1 cellular context compared by ENCODE assay signal in genomic region chr11:93541884-93542752, GRCh38.
TF ChIP-seq lines count a peak whose summit lies in the region.

No MANE protein-coding gene starts in this region.

TF ChIP-seq in K562, 482 proteins besides CTCF, POLR2A, EP300 and RAD21 (continued from another document and continues in another):
- TF ChIP-seq MNT (conservative IDR thresholded peaks at IDR 0.05) (no peak), ZNF766 (CRISPR knock-in tag; conservative IDR thresholded peaks at IDR 0.05) (no peak), FOXK2 (conservative IDR thresholded peaks at IDR 0.05 in 1 of 2, IDR thresholded peaks at IDR 0.05 in 1 of 2; ENCODE audit: low read depth in 2 of 2) (0 out of 4 replicates have a peak, but pooled peaks of 1 of the 2 experiments have one; percentile 25), ZNF165 (CRISPR knock-in tag; IDR thresholded peaks at IDR 0.05; ENCODE audit: borderline replicate concordance) (no peak), ZBTB12 (CRISPR knock-in tag; IDR thresholded peaks at IDR 0.05) (no peak), ZBTB7A (IDR thresholded peaks at IDR 0.05; ENCODE audit: borderline replicate concordance, control insufficient read depth, low read depth, low read length) (peak; percentile 36; the same call in 1 of the 2 replicates), KAT2B (IDR thresholded peaks at IDR 0.05; ENCODE audit: low read depth, low read length) (no peak), SMAD4 (CRISPR knock-in tag; conservative IDR thresholded peaks at IDR 0.05) (no peak), ATF7 (IDR thresholded peaks at IDR 0.05) (no peak), POLR2B (IDR thresholded peaks at IDR 0.05; ENCODE audit: low read depth, partially characterized antibody) (no peak), IRF9 (tag; IDR thresholded peaks at IDR 0.05) (no peak), KLF1 (tag; IDR thresholded peaks at IDR 0.05) (no peak), ESRRB (CRISPR knock-in tag; IDR thresholded peaks at IDR 0.05; ENCODE audit: borderline replicate concordance) (no peak), ATF2 (CRISPR knock-in tag; IDR thresholded peaks at IDR 0.05) (no peak), STAG1 (CRISPR knock-in tag; IDR thresholded peaks at IDR 0.05; ENCODE audit: borderline replicate concordance) (no peak), ELK3 (CRISPR knock-in tag; IDR thresholded peaks at IDR 0.05) (no peak), SRSF9 (IDR thresholded peaks at IDR 0.05; ENCODE audit: borderline replicate concordance, low read depth, low read length) (no peak), TFE3 (CRISPR knock-in tag; IDR thresholded peaks at IDR 0.05) (no peak), REST (CRISPR knock-in tag; IDR thresholded peaks at IDR 0.05; ENCODE audit: low read depth) (no peak), CBFA2T3 (IDR thresholded peaks at IDR 0.05) (peak; percentile 51), C11orf30 (IDR thresholded peaks at IDR 0.05; ENCODE audit: low read depth) (no peak), HCFC1 (IDR thresholded peaks at IDR 0.05; ENCODE audit: low read depth, low read length) (no peak), ZNF12 (CRISPR knock-in tag; IDR thresholded peaks at IDR 0.05) (no peak), TCF3 (CRISPR knock-in tag; IDR thresholded peaks at IDR 0.05) (no peak), ZC3H11A (IDR thresholded peaks at IDR 0.05; ENCODE audit: low read depth, low read length) (no peak), TAF7 (tag; IDR thresholded peaks at IDR 0.05) (no peak), TRIM24 (IDR thresholded peaks at IDR 0.05) (no peak), ZNF780A (CRISPR knock-in tag; IDR thresholded peaks at IDR 0.05) (no peak), PML (IDR thresholded peaks at IDR 0.05; ENCODE audit: low read length) (no peak), MCM7 (IDR thresholded peaks at IDR 0.05) (no peak), ZFP30 (CRISPR knock-in tag; IDR thresholded peaks at IDR 0.05; ENCODE audit: borderline replicate concordance) (no peak), SMAD2 (IDR thresholded peaks at IDR 0.05; ENCODE audit: low read depth, low read length) (no peak), MCM5 (IDR thresholded peaks at IDR 0.05; ENCODE audit: low read depth) (no peak), POLR2G (IDR thresholded peaks at IDR 0.05; ENCODE audit: low read depth, low read length) (no peak), FOXJ3 (CRISPR knock-in tag; IDR thresholded peaks at IDR 0.05) (no peak), ZNF354B (CRISPR knock-in tag; IDR thresholded peaks at IDR 0.05) (no peak), ZZZ3 (IDR thresholded peaks at IDR 0.05) (no peak), MTA3 (IDR thresholded peaks at IDR 0.05; ENCODE audit: borderline replicate concordance) (no peak), FOSL1 (tag; conservative IDR thresholded peaks at IDR 0.05) (peak; percentile 98), BDP1 (IDR thresholded peaks at IDR 0.05; ENCODE audit: insufficient read depth, insufficient read length) (no peak), SLC30A9 (CRISPR knock-in tag; IDR thresholded peaks at IDR 0.05) (no peak), RBM39 (optimal IDR thresholded peaks at IDR 0.05; ENCODE audit: low read depth, low read length) (no peak), ZFPM2 (CRISPR knock-in tag; IDR thresholded peaks at IDR 0.05) (no peak), OTX1 (CRISPR knock-in tag; IDR thresholded peaks at IDR 0.05) (no peak), TBP (optimal IDR thresholded peaks at IDR 0.05; ENCODE audit: low read depth, low read length) (peak; percentile 19), ZNF384 (IDR thresholded peaks at IDR 0.05; ENCODE audit: low read depth, low read length) (peak; percentile 96)
- TF ChIP-seq, protein P1, sequence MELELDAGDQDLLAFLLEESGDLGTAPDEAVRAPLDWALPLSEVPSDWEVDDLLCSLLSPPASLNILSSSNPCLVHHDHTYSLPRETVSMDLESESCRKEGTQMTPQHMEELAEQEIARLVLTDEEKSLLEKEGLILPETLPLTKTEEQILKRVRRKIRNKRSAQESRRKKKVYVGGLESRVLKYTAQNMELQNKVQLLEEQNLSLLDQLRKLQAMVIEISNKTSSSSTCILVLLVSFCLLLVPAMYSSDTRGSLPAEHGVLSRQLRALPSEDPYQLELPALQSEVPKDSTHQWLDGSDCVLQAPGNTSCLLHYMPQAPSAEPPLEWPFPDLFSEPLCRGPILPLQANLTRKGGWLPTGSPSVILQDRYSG (tag; conservative IDR thresholded peaks at IDR 0.05; ENCODE audit: low read depth), result no peak
- TF ChIP-seq, protein P2, sequence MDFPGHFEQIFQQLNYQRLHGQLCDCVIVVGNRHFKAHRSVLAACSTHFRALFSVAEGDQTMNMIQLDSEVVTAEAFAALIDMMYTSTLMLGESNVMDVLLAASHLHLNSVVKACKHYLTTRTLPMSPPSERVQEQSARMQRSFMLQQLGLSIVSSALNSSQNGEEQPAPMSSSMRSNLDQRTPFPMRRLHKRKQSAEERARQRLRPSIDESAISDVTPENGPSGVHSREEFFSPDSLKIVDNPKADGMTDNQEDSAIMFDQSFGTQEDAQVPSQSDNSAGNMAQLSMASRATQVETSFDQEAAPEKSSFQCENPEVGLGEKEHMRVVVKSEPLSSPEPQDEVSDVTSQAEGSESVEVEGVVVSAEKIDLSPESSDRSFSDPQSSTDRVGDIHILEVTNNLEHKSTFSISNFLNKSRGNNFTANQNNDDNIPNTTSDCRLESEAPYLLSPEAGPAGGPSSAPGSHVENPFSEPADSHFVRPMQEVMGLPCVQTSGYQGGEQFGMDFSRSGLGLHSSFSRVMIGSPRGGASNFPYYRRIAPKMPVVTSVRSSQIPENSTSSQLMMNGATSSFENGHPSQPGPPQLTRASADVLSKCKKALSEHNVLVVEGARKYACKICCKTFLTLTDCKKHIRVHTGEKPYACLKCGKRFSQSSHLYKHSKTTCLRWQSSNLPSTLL (IDR thresholded peaks at IDR 0.05), result no peak
- TF ChIP-seq, protein P3, sequence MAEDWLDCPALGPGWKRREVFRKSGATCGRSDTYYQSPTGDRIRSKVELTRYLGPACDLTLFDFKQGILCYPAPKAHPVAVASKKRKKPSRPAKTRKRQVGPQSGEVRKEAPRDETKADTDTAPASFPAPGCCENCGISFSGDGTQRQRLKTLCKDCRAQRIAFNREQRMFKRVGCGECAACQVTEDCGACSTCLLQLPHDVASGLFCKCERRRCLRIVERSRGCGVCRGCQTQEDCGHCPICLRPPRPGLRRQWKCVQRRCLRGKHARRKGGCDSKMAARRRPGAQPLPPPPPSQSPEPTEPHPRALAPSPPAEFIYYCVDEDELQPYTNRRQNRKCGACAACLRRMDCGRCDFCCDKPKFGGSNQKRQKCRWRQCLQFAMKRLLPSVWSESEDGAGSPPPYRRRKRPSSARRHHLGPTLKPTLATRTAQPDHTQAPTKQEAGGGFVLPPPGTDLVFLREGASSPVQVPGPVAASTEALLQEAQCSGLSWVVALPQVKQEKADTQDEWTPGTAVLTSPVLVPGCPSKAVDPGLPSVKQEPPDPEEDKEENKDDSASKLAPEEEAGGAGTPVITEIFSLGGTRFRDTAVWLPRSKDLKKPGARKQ (CRISPR knock-in tag; IDR thresholded peaks at IDR 0.05), result no peak
- TF ChIP-seq, protein P4, sequence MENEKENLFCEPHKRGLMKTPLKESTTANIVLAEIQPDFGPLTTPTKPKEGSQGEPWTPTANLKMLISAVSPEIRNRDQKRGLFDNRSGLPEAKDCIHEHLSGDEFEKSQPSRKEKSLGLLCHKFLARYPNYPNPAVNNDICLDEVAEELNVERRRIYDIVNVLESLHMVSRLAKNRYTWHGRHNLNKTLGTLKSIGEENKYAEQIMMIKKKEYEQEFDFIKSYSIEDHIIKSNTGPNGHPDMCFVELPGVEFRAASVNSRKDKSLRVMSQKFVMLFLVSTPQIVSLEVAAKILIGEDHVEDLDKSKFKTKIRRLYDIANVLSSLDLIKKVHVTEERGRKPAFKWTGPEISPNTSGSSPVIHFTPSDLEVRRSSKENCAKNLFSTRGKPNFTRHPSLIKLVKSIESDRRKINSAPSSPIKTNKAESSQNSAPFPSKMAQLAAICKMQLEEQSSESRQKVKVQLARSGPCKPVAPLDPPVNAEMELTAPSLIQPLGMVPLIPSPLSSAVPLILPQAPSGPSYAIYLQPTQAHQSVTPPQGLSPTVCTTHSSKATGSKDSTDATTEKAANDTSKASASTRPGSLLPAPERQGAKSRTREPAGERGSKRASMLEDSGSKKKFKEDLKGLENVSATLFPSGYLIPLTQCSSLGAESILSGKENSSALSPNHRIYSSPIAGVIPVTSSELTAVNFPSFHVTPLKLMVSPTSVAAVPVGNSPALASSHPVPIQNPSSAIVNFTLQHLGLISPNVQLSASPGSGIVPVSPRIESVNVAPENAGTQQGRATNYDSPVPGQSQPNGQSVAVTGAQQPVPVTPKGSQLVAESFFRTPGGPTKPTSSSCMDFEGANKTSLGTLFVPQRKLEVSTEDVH (IDR thresholded peaks at IDR 0.05; ENCODE audit: low read depth, partially characterized antibody), result no peak
